Comparison of ENCODE assay signal across 9 cellular contexts in the genomic region with DNA sequence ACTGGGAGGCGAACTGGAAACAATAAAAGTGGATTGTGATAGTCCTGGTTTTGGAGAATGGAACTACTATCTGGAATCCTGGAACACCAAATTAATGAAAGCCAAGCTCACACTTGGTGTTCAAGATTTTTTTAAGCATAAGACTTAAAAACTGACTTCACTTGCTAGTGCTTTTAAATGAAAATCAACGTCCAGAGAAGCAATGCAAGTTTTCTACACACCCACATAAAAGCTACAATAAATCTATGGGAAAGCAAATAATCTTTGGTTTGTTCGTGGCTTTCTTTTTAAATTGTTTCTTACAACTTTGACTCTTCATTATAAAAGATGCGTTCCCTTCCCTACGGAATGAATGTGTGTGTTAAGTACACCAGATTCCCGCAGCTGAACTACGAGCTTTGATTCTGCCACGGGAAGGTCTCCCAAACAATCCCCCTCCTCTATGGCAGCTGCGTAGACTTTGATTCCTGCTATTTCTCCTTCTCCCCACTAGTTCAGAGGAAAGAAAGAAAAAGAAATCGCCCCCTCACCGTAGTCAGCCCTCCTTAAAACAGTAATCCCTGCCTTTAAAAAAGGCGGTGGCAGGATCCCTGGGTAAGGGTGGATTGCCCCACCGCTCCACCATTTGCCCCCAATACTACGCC.
DNase-seq lines count a peak whose midpoint lies in the region; ATAC-seq and TF ChIP-seq lines count a peak whose summit lies in the region.
"Had no signal": no experiment of that assay in that cellular context is flagged by ENCODE, and none has a peak within 500 bp of the region (broad histone marks: within the 10 kb centered on the region; RNA-seq: fewer than 3 reads in every experiment).

No MANE protein-coding gene starts in this region.

- H3K27ac ChIP-seq in psoas muscle: no peak overlapping the region
- H3K27ac ChIP-seq: epithelial cell of prostate had no signal

- peaks cover 7% of the 10 kb centered on the region; the same call in 1 of the 2 replicates for H3K4me1 ChIP-seq in ES-I3 (ENCODE audit: insufficient read depth, low read length)
- H3K4me1 ChIP-seq in NT2/D1 (ENCODE audit: insufficient read depth, insufficient read length): no peaks in the 10 kb centered on the region
- H3K4me1 ChIP-seq in psoas muscle: peaks cover 5% of the 10 kb centered on the region

- WGBS in psoas muscle, 3 donors: 10 to 11% (median 10%) methylated on average over 14 of the region's 14 CpGs

- no peaks in the 10 kb centered on the region for H3K27me3 ChIP-seq in NT2/D1 (ENCODE audit: insufficient read depth, insufficient read length)
- H3K27me3 ChIP-seq in psoas muscle (ENCODE audit: insufficient read depth in 3 of 3, low read length in 2 of 3): peaks cover 0 to 52% (median 11%) of the 10 kb centered on the region in 3 donors

- H3K36me3 ChIP-seq in ES-I3 (ENCODE audit: insufficient read depth, low read length): no peaks in the 10 kb centered on the region
- H3K36me3 ChIP-seq in NT2/D1 (ENCODE audit: insufficient read depth, insufficient read length, low read length): peaks cover 3% of the 10 kb centered on the region
- H3K36me3 ChIP-seq in psoas muscle (ENCODE audit: insufficient read depth in 1 of 2, low read depth in 1 of 2): no peaks in the 10 kb centered on the region

- no peak for DNase-seq in NT2/D1 (ENCODE audit: low read depth, low spot score)
- DNase-seq in glomerular visceral epithelial cell (ENCODE audit: extremely low spot score): peak; percentile 29
- DNase-seq in psoas muscle: no peak
- no peak for DNase-seq in cortex of kidney (lab: John Stamatoyannopoulos, UW)
- DNase-seq in NCI-H2029 (lab: John Stamatoyannopoulos, UW): no peak

- H3K4me3 ChIP-seq in NT2/D1 (ENCODE audit: insufficient read length, low read depth) (peak overlapping the region; percentile 70), psoas muscle (peak overlapping the region; percentile 68)

- H3K9me3 ChIP-seq in ES-I3 (ENCODE audit: control insufficient read depth, insufficient read depth, low read length): no peaks in the 10 kb centered on the region
- no peaks in the 10 kb centered on the region for H3K9me3 ChIP-seq in NT2/D1 (ENCODE audit: insufficient read depth, low read length)
- no peaks in the 10 kb centered on the region for H3K9me3 ChIP-seq in psoas muscle

- peak in 3 of 4 donors; percentile 22 to 27 (median 26) for ATAC-seq in psoas muscle
- ATAC-seq in GM18870 (IDR thresholded peaks at IDR 0.05; ENCODE audit: unreplicated experiment): no peak
- ATAC-seq in HG03520 (IDR thresholded peaks at IDR 0.05; ENCODE audit: unreplicated experiment): no peak

- TF ChIP-seq CTCF in psoas muscle (IDR thresholded peaks at IDR 0.05): no peak

- H3K9ac ChIP-seq in ES-I3 (ENCODE audit: low read depth, low read length) (peak overlapping the region; percentile 91), NT2/D1 (ENCODE audit: insufficient read length, low read depth) (peak overlapping the region; percentile 81)

- intact Hi-C loops in psoas muscle (cut with DNase I): no loop called here

Comparison
In these comparisons a context has a peak if more than half of its experiments do, and no peak if none do; other contexts are left out.
1. ATAC-seq: peak in psoas muscle (3 of 4); none in GM18870 (single experiment) and HG03520 (single experiment).